In the genomic region with DNA sequence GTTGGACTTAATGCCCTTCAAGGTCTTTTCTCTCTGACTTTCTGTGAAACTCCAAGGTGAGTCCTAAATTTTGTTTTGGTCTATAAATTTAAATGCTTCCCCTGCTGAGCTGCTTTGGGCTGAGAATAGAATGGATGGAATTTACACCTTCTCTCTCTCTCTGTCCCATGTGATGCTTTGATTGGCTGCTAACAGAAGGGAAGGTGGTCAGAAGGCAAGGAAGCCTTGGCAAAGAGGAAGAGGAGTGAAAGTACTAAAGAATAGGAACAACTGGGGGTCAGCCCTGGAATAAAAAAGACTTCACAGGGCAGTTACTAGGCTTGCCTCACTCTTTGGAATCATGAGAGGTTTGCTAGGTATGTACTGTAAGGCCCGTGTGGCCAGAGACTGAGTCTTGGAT, we compare ENCODE assay signal across 26 cellular contexts.
DNase-seq lines count a peak whose midpoint lies in the region; ATAC-seq, FAIRE-seq and TF ChIP-seq lines count a peak whose summit lies in the region.
"Had no signal": no experiment of that assay in that cellular context is flagged by ENCODE, and none has a peak within 500 bp of the region (broad histone marks: within the 10 kb centered on the region; RNA-seq: fewer than 3 reads in every experiment).

No MANE protein-coding gene starts in this region.

- SMC1A ChIA-PET in GM12878 (lab: Charles Lee; ENCODE audit: uncharacterized antibody, unreplicated experiment) = interaction anchor here (0.7 to 2.4 kb wide), 11 partner anchors 10 to 120 kb away, joined by 3 to 9 read pairs (median 3); no protein-coding TSS in a partner anchor

- peaks cover 45% of the 10 kb centered on the region for H3K4me1 ChIP-seq in HUES48 (ENCODE audit: control insufficient read depth, insufficient read depth, low read length)
- H3K4me1 ChIP-seq in GM12878 (ENCODE audit: control insufficient read depth, insufficient read depth, low read length) = peaks cover 12% of the 10 kb centered on the region; the same call in 1 of the 2 replicates
- no peaks in the 10 kb centered on the region for H3K4me1 ChIP-seq in ascending aorta

- H3K36me3 ChIP-seq in HUES48 (ENCODE audit: control insufficient read depth, insufficient read depth, low read length) = no peaks in the 10 kb centered on the region
- peaks cover 0 to 2% of the 10 kb centered on the region in 2 experiments; a peak in 2 of 4 replicates for H3K36me3 ChIP-seq in GM12878 (ENCODE audit: control insufficient read depth in 2 of 2, insufficient read depth in 2 of 2, low read length in 1 of 2)
- H3K36me3 ChIP-seq in ascending aorta = no peaks in the 10 kb centered on the region

- POLR2A ChIA-PET in GM12878 (lab: Charles Lee) = interaction anchor here (0.7 to 1.3 kb wide), 3 partner anchors 18 to 32 kb away, joined by 3 to 4 read pairs (median 4); no protein-coding TSS in a partner anchor

- WGBS in GM12878 (ENCODE audit: insufficient coverage, insufficient replicate concordance, low lambda C conversion rate, missing lambda C conversion rate) = 29% methylated on average over 1 of the region's 1 CpG

- no peaks in the 10 kb centered on the region for H4K20me1 ChIP-seq in GM12878 (ENCODE audit: control insufficient read depth, insufficient read depth)

- H3K4me3 Mint-ChIP-seq in stimulated activated naive B cell treated with anti-CD40 and anti-IgM and Interleukin-4, amounts not matched to agents 10 μg/mL and 1 μg/mL and 100 μg/mL, for 72 hours = no peak overlapping the region
- H3K4me3 Mint-ChIP-seq: CD4-positive, CD25-positive, alpha-beta regulatory T cell; H9 had no signal

- CTCF ChIA-PET in GM12878 (lab: Yijun Ruan, JAX) = interaction anchor here (0.7 to 2.0 kb wide), 6 partner anchors 11 to 839 kb away, joined by 3 to 8 read pairs (median 3); no protein-coding TSS in a partner anchor

- BruUV-seq in GM12878 (replicated peaks; lab: Mats Ljungman, UMichigan) = no TSS peak

- in situ Hi-C loops in GM12878 (cut with MboI) = no loop called here

- TF ChIP-seq POLR2A in GM12878 (IDR thresholded peaks at IDR 0.05; ENCODE audit: low read depth, low read length) = no peak

- no peak for TF ChIP-seq EP300 in GM12878 (IDR thresholded peaks at IDR 0.05; ENCODE audit: borderline replicate concordance in 1 of 2, control insufficient read depth in 1 of 2, low read depth in 2 of 2, low read length in 2 of 2)

- H3K36me3 Mint-ChIP-seq in stimulated activated naive B cell treated with anti-CD40 and anti-IgM and Interleukin-4, amounts not matched to agents 10 μg/mL and 1 μg/mL and 100 μg/mL, for 72 hours = no peaks in the 10 kb centered on the region
- H3K36me3 Mint-ChIP-seq: CD4-positive, CD25-positive, alpha-beta regulatory T cell had no signal

- H3K9me3 ChIP-seq in HUES48 (ENCODE audit: control insufficient read depth, insufficient read depth, low read length) (no peaks in the 10 kb centered on the region), GM12878 (replicated peaks; ENCODE audit: control insufficient read depth, insufficient read depth, low read length) (no peaks in the 10 kb centered on the region), ascending aorta (no peaks in the 10 kb centered on the region)

- no peaks in the 10 kb centered on the region for H3K27me3 Mint-ChIP-seq in stimulated activated naive B cell treated with anti-CD40 and anti-IgM and Interleukin-4, amounts not matched to agents 10 μg/mL and 1 μg/mL and 100 μg/mL, for 72 hours
- H3K27me3 Mint-ChIP-seq: CD4-positive, CD25-positive, alpha-beta regulatory T cell had no signal

- RAD21 ChIA-PET in GM12878 (lab: Charles Lee; ENCODE audit: unreplicated experiment) = interaction anchor here (1.0 to 1.4 kb wide), 3 partner anchors 19 to 34 kb away, joined by 3 read pairs; no protein-coding TSS in a partner anchor

- H3K4me2 ChIP-seq in GM12878 (ENCODE audit: control insufficient read depth, insufficient read depth) = peak overlapping the region; percentile 44

- TF ChIP-seq CTCF in GM12878 (IDR thresholded peaks at IDR 0.05 in 2 of 3, conservative IDR thresholded peaks at IDR 0.05 in 1 of 3; ENCODE audit: control insufficient read depth in 2 of 3, extremely low read depth in 1 of 3, insufficient read depth in 1 of 3, low read depth in 3 of 3, low read length in 3 of 3) = no peak
- TF ChIP-seq CTCF in ascending aorta (IDR thresholded peaks at IDR 0.05) = no peak

- intact Hi-C loops in GM12878 (cut with micrococcal nuclease; ENCODE audit: unreplicated experiment) = no loop called here
- intact Hi-C loops in ascending aorta (cut with DNase I) = no loop called here

- H3K27ac Mint-ChIP-seq in stimulated activated naive B cell treated with anti-CD40 and anti-IgM and Interleukin-4, amounts not matched to agents 10 μg/mL and 1 μg/mL and 100 μg/mL, for 72 hours = no peak overlapping the region
- H3K27ac Mint-ChIP-seq: CD4-positive, CD25-positive, alpha-beta regulatory T cell had no signal

- TF ChIP-seq RAD21 in GM12878 (IDR thresholded peaks at IDR 0.05; ENCODE audit: insufficient read depth, low read depth, low read length) = no peak

- FAIRE-seq in GM12878 (lab: Jason Lieb, UNC) = no peak
- FAIRE-seq: D721Med, G401.6, HepG2 had no signal

- DNase-seq in COR-L47 (lab: John Stamatoyannopoulos, UW) (peak; percentile 12), GM12878 (ENCODE audit: low read depth, low spot score) (no peak), iPS-NIHi7 (ENCODE audit: extremely low spot score) (peak; percentile 26), NCI-H774 (lab: John Stamatoyannopoulos, UW) (no peak), NCI-H1105 (lab: John Stamatoyannopoulos, UW) (no peak), ascending aorta (ENCODE audit: low spot score in 2 of 2) (no peak)
- DNase-seq in stimulated activated naive B cell treated with anti-CD40 and anti-IgM and Interleukin-4, amounts not matched to agents 10 μg/mL and 1 μg/mL and 100 μg/mL, for 72 hours = no peak
- DNase-seq: 8988T; CD4-positive, CD25-positive, alpha-beta regulatory T cell; H9; Kasumi-1; NCI-H1092 treated with DMSO at 0.1 percent for 48 hours; NCI-H1436 treated with DMSO at 0.1 percent for 48 hours; NCI-H187 treated with DMSO at 0.1 percent for 48 hours; NCI-H2171 treated with DMSO at 0.1 percent for 48 hours; NCI-H345; NCI-H524; NCI-H82; NK-92 treated with Interleukin-12 subunit alpha and Interleukin-12 subunit beta, amount 100 ng/mL, for 24 hours; SHP77 had no signal

- H3K9ac ChIP-seq in HUES48 (ENCODE audit: low read depth, low read length) (no peak overlapping the region), GM12878 (ENCODE audit: control insufficient read depth, insufficient read depth, low read length) (no peak overlapping the region)

- no peak overlapping the region for H3K4me3 ChIP-seq in HUES48 (ENCODE audit: low read depth, low read length)
- 0 out of 2 replicates have a peak overlapping the region, but pooled peaks have one; percentile 2 for H3K4me3 ChIP-seq in GM12878
- no peak overlapping the region for H3K4me3 ChIP-seq in ascending aorta

- H2AFZ ChIP-seq in GM12878 (ENCODE audit: control insufficient read depth, low read depth, low read length) = no peak overlapping the region

- no peaks in the 10 kb centered on the region for H3K9me3 Mint-ChIP-seq in stimulated activated naive B cell treated with anti-CD40 and anti-IgM and Interleukin-4, amounts not matched to agents 10 μg/mL and 1 μg/mL and 100 μg/mL, for 72 hours
- H3K9me3 Mint-ChIP-seq: H9 had no signal

- H3K27ac ChIP-seq in HUES48 (ENCODE audit: low read depth, low read length) (peak overlapping the region; percentile 59), GM12878 (ENCODE audit: control insufficient read depth, insufficient read depth) (no peak overlapping the region), ascending aorta (no peak overlapping the region)
- H3K27ac ChIP-seq: RWPE1 had no signal

- H3K79me2 ChIP-seq in GM12878 (ENCODE audit: control insufficient read depth, insufficient read depth, low read length) = peaks cover 3% of the 10 kb centered on the region; the same call in 1 of the 2 replicates

- H3K4me1 Mint-ChIP-seq in stimulated activated naive B cell treated with anti-CD40 and anti-IgM and Interleukin-4, amounts not matched to agents 10 μg/mL and 1 μg/mL and 100 μg/mL, for 72 hours = peaks cover 7 to 49% of the 10 kb centered on the region in 2 donors
- H3K4me1 Mint-ChIP-seq: CD4-positive, CD25-positive, alpha-beta regulatory T cell had no signal

- ATAC-seq in GM12878 = no peak
- no peak for ATAC-seq in stimulated activated naive B cell treated with anti-CD40 and anti-IgM and Interleukin-4, amounts not matched to agents 10 μg/mL and 1 μg/mL and 100 μg/mL, for 72 hours (replicated peaks)
- ATAC-seq: HepG2, Panc1 had no signal

- H3K27me3 ChIP-seq in HUES48 (ENCODE audit: control insufficient read depth, insufficient read depth, low read length) = no peaks in the 10 kb centered on the region
- no peaks in the 10 kb centered on the region for H3K27me3 ChIP-seq in GM12878 (replicated peaks in 1 of 2; ENCODE audit: control insufficient read depth in 2 of 2, insufficient read depth in 2 of 2, low read length in 1 of 2)
- no peaks in the 10 kb centered on the region for H3K27me3 ChIP-seq in ascending aorta

TF ChIP-seq in GM12878, 131 proteins besides CTCF, POLR2A, EP300 and RAD21 (continues in another document):
- no peak for TF ChIP-seq IKZF1 (conservative IDR thresholded peaks at IDR 0.05)
- TF ChIP-seq HDAC2 (IDR thresholded peaks at IDR 0.05) = no peak
- TF ChIP-seq CBFB (IDR thresholded peaks at IDR 0.05; ENCODE audit: low read depth) = no peak
- TF ChIP-seq, protein P1, sequence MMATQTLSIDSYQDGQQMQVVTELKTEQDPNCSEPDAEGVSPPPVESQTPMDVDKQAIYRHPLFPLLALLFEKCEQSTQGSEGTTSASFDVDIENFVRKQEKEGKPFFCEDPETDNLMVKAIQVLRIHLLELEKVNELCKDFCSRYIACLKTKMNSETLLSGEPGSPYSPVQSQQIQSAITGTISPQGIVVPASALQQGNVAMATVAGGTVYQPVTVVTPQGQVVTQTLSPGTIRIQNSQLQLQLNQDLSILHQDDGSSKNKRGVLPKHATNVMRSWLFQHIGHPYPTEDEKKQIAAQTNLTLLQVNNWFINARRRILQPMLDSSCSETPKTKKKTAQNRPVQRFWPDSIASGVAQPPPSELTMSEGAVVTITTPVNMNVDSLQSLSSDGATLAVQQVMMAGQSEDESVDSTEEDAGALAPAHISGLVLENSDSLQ (IDR thresholded peaks at IDR 0.05) = no peak
- TF ChIP-seq PAX8 (IDR thresholded peaks at IDR 0.05) = no peak
- no peak for TF ChIP-seq CHD2 (IDR thresholded peaks at IDR 0.05; ENCODE audit: borderline replicate concordance, low read depth, low read length)
- TF ChIP-seq TBL1XR1 (IDR thresholded peaks at IDR 0.05; ENCODE audit: low read depth, low read length) = no peak
- no peak for TF ChIP-seq ZNF274 (IDR thresholded peaks at IDR 0.05; ENCODE audit: insufficient read depth, insufficient read length)

Comparison
In these comparisons a context has a peak if more than half of its experiments do, and no peak if none do; other contexts are left out.
1. DNase-seq: peak in COR-L47 (single experiment) and iPS-NIHi7 (single experiment); none in GM12878 (single experiment), NCI-H774 (single experiment), NCI-H1105 (single experiment), ascending aorta (0 of 2) and stimulated activated naive B cell treated with anti-CD40 and anti-IgM and Interleukin-4, amounts not matched to agents 10 μg/mL and 1 μg/mL and 100 μg/mL, for 72 hours (single experiment).